In the genomic region with DNA sequence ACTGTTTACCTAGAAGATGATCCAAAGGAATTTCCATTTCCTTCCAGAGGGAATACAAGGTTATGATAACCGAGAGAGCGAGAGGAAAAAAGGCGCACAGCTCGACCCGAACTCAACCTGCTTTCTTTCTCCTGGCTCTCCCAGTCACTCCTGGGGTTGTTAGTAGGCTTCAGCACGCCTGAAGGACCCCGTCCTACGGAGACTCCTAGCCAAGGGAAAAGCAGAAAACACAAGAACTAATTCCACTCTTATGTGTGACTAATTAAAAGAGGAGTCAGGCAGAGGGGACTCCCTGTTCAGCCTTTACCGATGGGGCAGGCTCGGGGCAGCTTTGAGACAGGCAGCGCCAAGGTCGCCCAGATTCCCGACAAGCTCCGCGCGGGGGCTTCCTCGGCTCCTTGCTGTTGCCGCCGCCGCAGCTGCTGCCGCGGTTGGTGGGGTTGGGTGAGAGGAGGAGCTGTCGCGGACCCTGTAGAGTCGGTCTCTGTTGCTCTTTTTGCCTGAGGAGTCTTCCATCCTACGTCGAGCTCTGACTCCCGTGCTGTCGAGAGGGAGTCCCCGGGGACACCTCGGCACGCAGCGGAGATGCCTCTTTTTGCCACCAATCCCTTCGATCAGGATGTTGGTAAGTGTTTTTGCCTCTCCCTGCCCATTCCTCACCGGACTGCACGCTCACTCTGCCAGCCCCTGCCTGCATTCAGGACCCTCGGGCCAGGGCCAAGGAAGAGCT, we compare ENCODE assay signal across 8 cellular contexts. TPM values are rescaled to one million over a fixed set of nuclear protein-coding genes. Genes with fewer than 3 reads are reported as not detected.
DNase-seq lines count a peak whose midpoint lies in the region; ATAC-seq and TF ChIP-seq lines count a peak whose summit lies in the region.

A gene (plus strand): TSS at position 397 of the 730 bp plus-strand sequence. CDS start 189 bp downstream, at position 586.

- H3K27ac ChIP-seq in lung (ENCODE audit: low read depth in 1 of 2, low read length in 1 of 2) = peak within 1 kb of the TSS; percentile 97

- TF ChIP-seq CTCF in GM20000 (IDR thresholded peaks at IDR 0.05; ENCODE audit: extremely low read depth, missing control alignments) (no peak), lung (IDR thresholded peaks at IDR 0.05; ENCODE audit: control extremely low read depth, extremely low read depth) (no peak)

- 0% methylated on average over 37 of the region's 37 CpGs for WGBS in lung, 2 donors

- ATAC-seq in lung (ENCODE audit: insufficient read depth, low FRiP score) = peak; percentile 87

- H3K27me3 ChIP-seq in lung (ENCODE audit: control insufficient read depth, insufficient read depth) = no peaks in the 10 kb centered on the region

- H3K9me3 ChIP-seq in lung (ENCODE audit: control insufficient read depth in 2 of 2, insufficient read depth in 1 of 2, low read length in 1 of 2) = peaks cover 2 to 3% of the 10 kb centered on the region in 2 donors

- peaks cover 0 to 26% of the 10 kb centered on the region in 2 donors for H3K4me1 ChIP-seq in lung (ENCODE audit: control insufficient read depth in 2 of 2, insufficient read depth in 2 of 2, low read length in 2 of 2)

- peak within 1 kb of the TSS; percentile 87 for H3K4me3 ChIP-seq in lung

- peak; percentile 89 for DNase-seq in COLO668 (lab: John Stamatoyannopoulos, UW; ENCODE audit: unreplicated experiment)
- DNase-seq in GM20000 (ENCODE audit: low spot score) = peak; percentile 86
- DNase-seq in HS-5 (ENCODE audit: low read depth) = peak; percentile 76
- peak; percentile 61 for DNase-seq in NK-92 (lab: John Stamatoyannopoulos, UW; ENCODE audit: unreplicated experiment)
- peak; percentile 80 to 85 for DNase-seq in activated CD8-positive, alpha-beta memory T cell treated with anti-CD3 and anti-CD28 coated beads for 1 hour (ENCODE audit: extremely low read depth in 1 of 2, low read depth in 1 of 2)
- peak; percentile 90 for DNase-seq in effector CD4-positive, alpha-beta T cell
- peak; percentile 86 for DNase-seq in lung (ENCODE audit: low spot score)
- peak; percentile 84 to 88 (median 85) for DNase-seq in stimulated activated CD4-positive, alpha-beta T cell treated with anti-CD3 and anti-CD28 coated beads, TNF-alpha, amount 100 ng/mL, for 4 hours (ENCODE audit: low read depth in 3 of 3)

- H3K36me3 ChIP-seq in lung (ENCODE audit: control insufficient read depth in 2 of 2, insufficient read depth in 2 of 2, low read length in 2 of 2) = no peaks in the 10 kb centered on the region

RNA-seq across cellular contexts. Expression of the gene that starts here (rescaled TPM):
- 10 to 100 TPM; 25.4 to 76.8 TPM for total RNA-seq in lung
- polyA plus RNA-seq in lung = 10 to 100 TPM; 11.9 to 15.5 TPM

Comparison
In these comparisons a context has a peak if more than half of its experiments do, and no peak if none do; other contexts are left out.
1. Peak in every context shown above with its lines: DNase-seq, ATAC-seq, H3K4me3 ChIP-seq and H3K27ac ChIP-seq.